ENCODE assay signal across 8 cellular contexts in genomic region chr2:175004730-175004979, GRCh38. TPM values are rescaled to one million over a fixed set of nuclear protein-coding genes. Genes with fewer than 3 reads are reported as not detected.
A peak's percentile ranks its signal among the peaks of the same experiment; 100 is the strongest.
DNase-seq lines count a peak whose midpoint lies in the region; ATAC-seq lines count a peak whose summit lies in the region.

No MANE protein-coding gene starts in this region.

- H3K36me3 Mint-ChIP-seq in activated CD4-positive, alpha-beta T cell treated with anti-CD3 and anti-CD28 coated beads for 36 hours (ENCODE audit: low read depth) = no peaks in the 10 kb centered on the region

- intact Hi-C loops in activated CD4-positive, alpha-beta T cell treated with anti-CD3 and anti-CD28 coated beads for 36 hours (cut with DNase I, micrococcal nuclease) = no loop called here

- H3K4me3 ChIP-seq in adipocyte (ENCODE audit: low read length) (peak overlapping the region; percentile 84), subcutaneous abdominal adipose tissue (ENCODE audit: low read depth in 1 of 5, low read length in 5 of 5) (peak overlapping the region in 4 of 5 donors; percentile 72 to 88 (median 78))

- no peak overlapping the region for H3K27ac Mint-ChIP-seq in activated CD4-positive, alpha-beta T cell treated with anti-CD3 and anti-CD28 coated beads for 36 hours

- peak overlapping the region; percentile 77 for H3K4me3 Mint-ChIP-seq in activated CD4-positive, alpha-beta T cell treated with anti-CD3 and anti-CD28 coated beads for 36 hours

- H3K4me1 ChIP-seq in adipocyte (ENCODE audit: control insufficient read depth, insufficient read depth, low read length) = peaks cover 10% of the 10 kb centered on the region
- H3K4me1 ChIP-seq in subcutaneous abdominal adipose tissue (ENCODE audit: control insufficient read depth in 5 of 5, insufficient read depth in 5 of 5, low read length in 5 of 5) = peaks cover 0 to 18% (median 14%) of the 10 kb centered on the region in 5 donors

- CTCF ChIA-PET in activated CD4-positive, alpha-beta T cell treated with anti-CD3 and anti-CD28 coated beads for 36 hours (lab: Charles Lee) = interaction anchor here (0.7 to 1.9 kb wide), 8 partner anchors 8 to 601 kb away, joined by 3 to 11 read pairs (median 4); no protein-coding TSS in a partner anchor

- H3K27me3 Mint-ChIP-seq in activated CD4-positive, alpha-beta T cell treated with anti-CD3 and anti-CD28 coated beads for 36 hours = peaks cover 45% of the 10 kb centered on the region

- H3K9me3 ChIP-seq in adipocyte (ENCODE audit: control insufficient read depth, low read length) = no peaks in the 10 kb centered on the region
- no peaks in the 10 kb centered on the region for H3K9me3 ChIP-seq in subcutaneous abdominal adipose tissue (ENCODE audit: control insufficient read depth in 5 of 5, low read length in 5 of 5)

- H3K36me3 ChIP-seq in adipocyte (ENCODE audit: control insufficient read depth, insufficient read depth, low read length, severe bottlenecking) = no peaks in the 10 kb centered on the region
- H3K36me3 ChIP-seq in subcutaneous abdominal adipose tissue (ENCODE audit: control insufficient read depth in 5 of 5, insufficient read depth in 5 of 5, low read length in 5 of 5) = no peaks in the 10 kb centered on the region

- ATAC-seq in activated CD4-positive, alpha-beta T cell treated with anti-CD3 and anti-CD28 coated beads for 36 hours = peak; percentile 50
- ATAC-seq in HG03354 (IDR thresholded peaks at IDR 0.05; ENCODE audit: poor library complexity, severe bottlenecking, unreplicated experiment) = peak; percentile 46

- POLR2A ChIA-PET in activated CD4-positive, alpha-beta T cell treated with anti-CD3 and anti-CD28 coated beads for 36 hours (lab: Charles Lee) = interaction anchor here (1.3 kb wide), 1 partner anchor 12 kb away, joined by 3 read pairs; no protein-coding TSS in a partner anchor

- H3K27ac ChIP-seq in subcutaneous abdominal adipose tissue (ENCODE audit: low read depth, low read length) = peak overlapping the region; percentile 66

- no peaks in the 10 kb centered on the region for H3K9me3 Mint-ChIP-seq in activated CD4-positive, alpha-beta T cell treated with anti-CD3 and anti-CD28 coated beads for 36 hours (ENCODE audit: low read depth)

- H3K9ac ChIP-seq in adipocyte (ENCODE audit: low read length) = no peak overlapping the region
- no peak overlapping the region for H3K9ac ChIP-seq in subcutaneous abdominal adipose tissue (ENCODE audit: low read length in 5 of 5)

- peaks cover 23% of the 10 kb centered on the region for H3K27me3 ChIP-seq in adipocyte (replicated peaks; ENCODE audit: control insufficient read depth, insufficient read depth, low read length)
- H3K27me3 ChIP-seq in subcutaneous abdominal adipose tissue (ENCODE audit: control insufficient read depth in 5 of 5, insufficient read depth in 4 of 5, low read length in 5 of 5) = peaks cover 0 to 18% (median 0%) of the 10 kb centered on the region in 5 donors

- DNase-seq in activated CD4-positive, alpha-beta T cell treated with anti-CD3 and anti-CD28 coated beads for 36 hours = no peak
- DNase-seq in activated CD4-positive, alpha-beta T cell treated with anti-CD3 and anti-CD28 coated beads for 48 hours = no peak
- DNase-seq in adipocyte (ENCODE audit: low read depth) (no peak), islet precursor cell (peak; percentile 79), activated gamma-delta T cell treated with Interleukin-2 at 50 U/mL for 16 hours (no peak)
- DNase-seq in stimulated activated CD4-positive, alpha-beta T cell treated with anti-CD3 and anti-CD28 coated beads, Interleukin-4, amount 100 ng/mL, for 24 hours = no peak

- H3K4me1 Mint-ChIP-seq in activated CD4-positive, alpha-beta T cell treated with anti-CD3 and anti-CD28 coated beads for 36 hours = peaks cover 4% of the 10 kb centered on the region

RNA-seq across cellular contexts. Expression of gene CHN1, which starts 0.5 kb away (rescaled TPM):
- total RNA-seq in activated CD4-positive, alpha-beta T cell treated with anti-CD3 and anti-CD28 coated beads for 36 hours = 1 to 10 TPM; 3.8 TPM
